ENCODE assay signal across 8 cellular contexts in genomic region chr7:101941481-101942383, GRCh38.
DNase-seq lines count a peak whose midpoint lies in the region; ATAC-seq and TF ChIP-seq lines count a peak whose summit lies in the region.

No MANE protein-coding gene starts in this region.

- 30% methylated on average over 4 of the region's 12 CpGs; no CpG with 5 or more reads in 1 of the 2 experiments for WGBS in IMR-90 (ENCODE audit: extremely low coverage in 2 of 2, insufficient read length in 1 of 2), 2 experiments

- no peak overlapping the region for H2AK9ac ChIP-seq in IMR-90 (replicated peaks; ENCODE audit: low read depth, low read length, poor library complexity)

- no peak overlapping the region for H3K56ac ChIP-seq in IMR-90 (ENCODE audit: extremely low read depth, insufficient read depth, low read length)

- H3K4me3 ChIP-seq in IMR-90 (ENCODE audit: insufficient read depth, low read depth, low read length) (no peak overlapping the region), colonic mucosa (no peak overlapping the region)

- dilution Hi-C loops in IMR-90 (cut with HindIII; ENCODE audit: low sequenced_read_pairs, unreplicated experiment) = no loop called here

- no peak overlapping the region for H2BK15ac ChIP-seq in IMR-90 (ENCODE audit: low read depth, low read length)

- H3K4ac ChIP-seq in IMR-90 (ENCODE audit: low read depth, low read length) = peak overlapping the region; percentile 37; the same call in 1 of the 2 replicates

- H3K9ac ChIP-seq in IMR-90 (ENCODE audit: low read depth, low read length) = no peak overlapping the region
- peak overlapping the region; percentile 30 to 67 for H3K9ac ChIP-seq in colonic mucosa (ENCODE audit: low read depth in 2 of 2, low read length in 2 of 2)

- peaks cover 2% of the 10 kb centered on the region for H3K9me3 ChIP-seq in IMR-90 (ENCODE audit: control insufficient read depth, insufficient read depth, low read length)
- no peaks in the 10 kb centered on the region for H3K9me3 ChIP-seq in colonic mucosa

- peak overlapping the region; percentile 25 for H2AFZ ChIP-seq in IMR-90 (replicated peaks; ENCODE audit: low read length, poor library complexity)

- ATAC-seq in IMR-90 (ENCODE audit: low read depth) = peak; percentile 66

- H4K8ac ChIP-seq in IMR-90 (ENCODE audit: low read depth in 2 of 2, low read length in 2 of 2) = peak overlapping the region in 1 of 2 experiments; percentile 39; a peak in 1 of 4 replicates

- in situ Hi-C loops in IMR-90 (cut with MboI; ENCODE audit: low sequenced_read_pairs) = no loop called here

- H4K5ac ChIP-seq in IMR-90 (ENCODE audit: low read depth, low read length) = no peak overlapping the region

- DNase-seq in A172 (ENCODE audit: low spot score) (peak; percentile 92), IMR-90 (peak; percentile 72), colonic mucosa (peak; percentile 86), lung microvascular endothelial cell (ENCODE audit: low read depth in 2 of 2) (peak; percentile 56 to 86), NCI-H82 treated with DMSO at 0.1 percent for 48 hours (lab: John Stamatoyannopoulos, UW; ENCODE audit: unreplicated experiment) (no peak), T-helper 2 cell (no peak), ureter (ENCODE audit: low spot score) (no peak), KG1 (lab: John Stamatoyannopoulos, UW) (no peak)

- H3K4me2 ChIP-seq in IMR-90 (ENCODE audit: low read depth, low read length) = peak overlapping the region; percentile 15; the same call in 1 of the 2 replicates

- H3K14ac ChIP-seq in IMR-90 (replicated peaks; ENCODE audit: low read depth, low read length) = peak overlapping the region; percentile 38

- H3K27me3 ChIP-seq in IMR-90 (ENCODE audit: control insufficient read depth, insufficient read depth, low read length) (no peaks in the 10 kb centered on the region), colonic mucosa (no peaks in the 10 kb centered on the region)

- CTCF ChIA-PET in IMR-90 (lab: Yijun Ruan, JAX) = no interaction called here

- H3K79me1 ChIP-seq in IMR-90 (ENCODE audit: low read depth in 1 of 2, low read length in 2 of 2) = peaks cover 41 to 89% of the 10 kb centered on the region in 2 experiments

- H4K91ac ChIP-seq in IMR-90 (ENCODE audit: insufficient read depth, low read depth, low read length) = no peak overlapping the region

- POLR2A ChIA-PET in IMR-90 (lab: Charles Lee; ENCODE audit: unreplicated experiment) = no interaction called here

- H3K9me1 ChIP-seq in IMR-90 (ENCODE audit: insufficient read depth, low read length) = peaks cover 30% of the 10 kb centered on the region

- H2AK5ac ChIP-seq in IMR-90 (ENCODE audit: low read depth, low read length) = peak overlapping the region; percentile 59; the same call in 1 of the 2 replicates

- H3K18ac ChIP-seq in IMR-90 (ENCODE audit: low read depth, low read length) = no peak overlapping the region

- 0 out of 2 replicates have a peak overlapping the region, but pooled peaks have one; percentile 11 for H2BK120ac ChIP-seq in IMR-90 (ENCODE audit: low read depth, low read length)

- no peak for TF ChIP-seq RAD21 in IMR-90 (IDR thresholded peaks at IDR 0.05; ENCODE audit: low read length)

- H3K23ac ChIP-seq in IMR-90 (ENCODE audit: low read depth, low read length) = peak overlapping the region; percentile 11; the same call in 1 of the 2 replicates

- BruUV-seq in IMR-90 (replicated peaks; lab: Mats Ljungman, UMichigan) = no TSS peak

- intact Hi-C loops in IMR-90 (cut with micrococcal nuclease) (no loop called here), colonic mucosa (cut with DNase I) (no loop called here)

- H4K20me1 ChIP-seq in IMR-90 (ENCODE audit: insufficient read depth, low read length) = peaks cover 36% of the 10 kb centered on the region

- H3K4me1 ChIP-seq in IMR-90 (ENCODE audit: control insufficient read depth, insufficient read depth, low read length) (peaks cover 27% of the 10 kb centered on the region), colonic mucosa (peaks cover 6% of the 10 kb centered on the region)

- TF ChIP-seq CTCF in IMR-90 (conservative IDR thresholded peaks at IDR 0.05; ENCODE audit: low read depth, low read length) (no peak), colonic mucosa (IDR thresholded peaks at IDR 0.05) (no peak)

- peak overlapping the region; percentile 53; the same call in 1 of the 2 replicates for H2BK20ac ChIP-seq in IMR-90 (ENCODE audit: low read depth, low read length)

- H2BK5ac ChIP-seq in IMR-90 (ENCODE audit: low read depth, low read length, poor library complexity, severe bottlenecking) = peak overlapping the region; percentile 56

- H3K27ac ChIP-seq in IMR-90 (ENCODE audit: insufficient read depth, low read length) (no peak overlapping the region), colonic mucosa (peak overlapping the region; percentile 79)

- no peaks in the 10 kb centered on the region for H3K36me3 ChIP-seq in IMR-90 (ENCODE audit: control insufficient read depth, insufficient read depth, low read length)
- H3K36me3 ChIP-seq in colonic mucosa = no peaks in the 10 kb centered on the region

- no peak for TF ChIP-seq POLR2A in IMR-90 (IDR thresholded peaks at IDR 0.05; ENCODE audit: low read depth, low read length)

TF ChIP-seq in IMR-90, 13 proteins besides CTCF, POLR2A, EP300 and RAD21:
- TF ChIP-seq MXI1 (IDR thresholded peaks at IDR 0.05; ENCODE audit: borderline replicate concordance, low read depth, low read length) (no peak), RFX5 (IDR thresholded peaks at IDR 0.05; ENCODE audit: low read depth, low read length) (no peak), CEBPB (IDR thresholded peaks at IDR 0.05; ENCODE audit: low read depth, low read length) (no peak), MAFK (IDR thresholded peaks at IDR 0.05; ENCODE audit: low read depth, low read length) (no peak), RCOR1 (IDR thresholded peaks at IDR 0.05; ENCODE audit: insufficient replicate concordance, low read length) (no peak), CHD1 (IDR thresholded peaks at IDR 0.05; ENCODE audit: low read depth, low read length) (no peak), USF2 (IDR thresholded peaks at IDR 0.05; ENCODE audit: low read depth, low read length) (no peak), MAZ (IDR thresholded peaks at IDR 0.05; ENCODE audit: borderline replicate concordance, low read depth, low read length) (no peak), FOS (IDR thresholded peaks at IDR 0.05; ENCODE audit: low read depth, low read length) (no peak), BHLHE40 (IDR thresholded peaks at IDR 0.05; ENCODE audit: low read depth, low read length) (no peak), ELK1 (IDR thresholded peaks at IDR 0.05; ENCODE audit: borderline replicate concordance, low read depth, low read length) (no peak), NFE2L2 (IDR thresholded peaks at IDR 0.05; ENCODE audit: low read depth, low read length) (no peak), SMC3 (IDR thresholded peaks at IDR 0.05; ENCODE audit: low read depth, low read length) (no peak)

Comparison
In these comparisons a context has a peak if more than half of its experiments do, and no peak if none do; other contexts are left out.
1. DNase-seq: peak in A172 (single experiment), IMR-90 (single experiment), colonic mucosa (single experiment) and lung microvascular endothelial cell (2 of 2); none in NCI-H82 treated with DMSO at 0.1 percent for 48 hours (single experiment), T-helper 2 cell (0 of 5), ureter (single experiment) and KG1 (single experiment).